In the genomic region with DNA sequence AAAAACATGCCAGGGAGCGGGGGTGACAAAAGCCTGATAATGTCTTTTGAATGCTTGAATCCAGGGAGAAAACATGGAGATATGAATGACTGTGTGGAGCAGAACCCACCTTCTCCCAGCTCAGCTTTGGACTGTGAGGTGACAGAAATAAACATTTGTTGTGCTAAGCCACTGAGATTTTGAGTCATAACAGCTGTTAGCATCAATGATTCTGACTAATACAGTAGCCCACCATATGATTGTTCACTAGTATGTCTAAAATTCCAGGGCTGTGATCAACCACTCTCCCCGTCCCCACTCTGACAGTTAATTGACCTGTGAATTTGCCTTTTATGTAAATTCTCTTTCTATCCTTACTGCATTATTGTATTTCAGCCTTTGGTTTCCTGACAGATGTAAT, we compare ENCODE assay signal across 23 cellular contexts.
A peak's percentile ranks its signal among the peaks of the same experiment; 100 is the strongest.
DNase-seq lines count a peak whose midpoint lies in the region; ATAC-seq and TF ChIP-seq lines count a peak whose summit lies in the region.
"Had no signal": no experiment of that assay in that cellular context is flagged by ENCODE, and none has a peak within 500 bp of the region (broad histone marks: within the 10 kb centered on the region; RNA-seq: fewer than 3 reads in every experiment).

No MANE protein-coding gene starts in this region.

- H3K9me3 Mint-ChIP-seq in endothelial cell (ENCODE audit: unreplicated experiment) (peaks cover 12% of the 10 kb centered on the region), natural killer cell (no peaks in the 10 kb centered on the region)

- H3K4me1 Mint-ChIP-seq in endothelial cell (ENCODE audit: unreplicated experiment) (no peaks in the 10 kb centered on the region), natural killer cell (no peaks in the 10 kb centered on the region)
- H3K4me1 Mint-ChIP-seq: B cell, CD14-positive monocyte had no signal

- no peaks in the 10 kb centered on the region for H3K9me3 ChIP-seq in HAP-1
- H3K9me3 ChIP-seq: A549, MG63 had no signal

- DNase-seq in ELR (ENCODE audit: low read depth) (peak; percentile 77), LHCN-M2 (ENCODE audit: low read depth) (peak; percentile 91), endothelial cell (ENCODE audit: low spot score) (no peak), renal cortical epithelial cell (ENCODE audit: low read depth) (peak; percentile 34), HAP-1 (ENCODE audit: low spot score in 2 of 2) (no peak), NCI-H69 (lab: John Stamatoyannopoulos, UW) (no peak), natural killer cell (no peak)
- DNase-seq: GOT3, Kasumi-1, MG63, NCI-H1417, NCI-H1694 treated with DMSO at 0.1 percent for 48 hours, NCI-H2081 treated with DMSO at 0.1 percent for 48 hours, NCI-H2171 treated with DMSO at 0.1 percent for 48 hours, NCI-H446 treated with DMSO at 0.1 percent for 48 hours, NCI-H748 treated with DMSO at 0.1 percent for 48 hours, PC-9, RPMI8226, SHP77 treated with DMSO at 0.1 percent for 48 hours had no signal

- no peaks in the 10 kb centered on the region for H3K4me1 ChIP-seq in HAP-1
- H3K4me1 ChIP-seq: A549 had no signal

- no peak overlapping the region for H3K27ac Mint-ChIP-seq in endothelial cell (ENCODE audit: unreplicated experiment)
- no peak overlapping the region for H3K27ac Mint-ChIP-seq in natural killer cell
- H3K27ac Mint-ChIP-seq: B cell, CD14-positive monocyte had no signal

- H3K27me3 ChIP-seq in HAP-1 (ENCODE audit: low read depth) = no peaks in the 10 kb centered on the region
- H3K27me3 ChIP-seq: MG63 had no signal

- no peak for ATAC-seq in natural killer cell
- ATAC-seq: A549 had no signal

- H3K27me3 Mint-ChIP-seq in endothelial cell (ENCODE audit: unreplicated experiment) (peaks cover 5% of the 10 kb centered on the region), natural killer cell (ENCODE audit: low read depth in 2 of 2) (no peaks in the 10 kb centered on the region)
- H3K27me3 Mint-ChIP-seq: B cell had no signal

- in situ Hi-C loops in HAP-1 (cut with MboI; ENCODE audit: low sequenced_read_pairs) = no loop called here

- no peaks in the 10 kb centered on the region for H3K36me3 ChIP-seq in HAP-1 (replicated peaks)

- intact Hi-C loops in natural killer cell (cut with micrococcal nuclease) = no loop called here

- H3K36me3 Mint-ChIP-seq in endothelial cell (ENCODE audit: low read depth, unreplicated experiment) (peaks cover 39% of the 10 kb centered on the region), natural killer cell (no peaks in the 10 kb centered on the region)

- peak overlapping the region; percentile 19 for H3K4me3 Mint-ChIP-seq in endothelial cell (ENCODE audit: unreplicated experiment)
- H3K4me3 Mint-ChIP-seq in natural killer cell = no peak overlapping the region
- H3K4me3 Mint-ChIP-seq: B cell, CD14-positive monocyte had no signal

- TF ChIP-seq CTCF in endothelial cell (IDR thresholded peaks at IDR 0.05; ENCODE audit: unreplicated experiment) = no peak
- no peak for TF ChIP-seq CTCF in natural killer cell (IDR thresholded peaks at IDR 0.05)

- no peak overlapping the region for H3K4me3 ChIP-seq in HAP-1
- H3K4me3 ChIP-seq: A549, MG63, PC-9, SK-N-MC had no signal

Comparison
In these comparisons a context has a peak if more than half of its experiments do, and no peak if none do; other contexts are left out.
1. DNase-seq: peak in ELR (single experiment), LHCN-M2 (single experiment) and renal cortical epithelial cell (single experiment); none in endothelial cell (single experiment), HAP-1 (0 of 2), NCI-H69 (single experiment) and natural killer cell (single experiment).